In the genomic region with DNA sequence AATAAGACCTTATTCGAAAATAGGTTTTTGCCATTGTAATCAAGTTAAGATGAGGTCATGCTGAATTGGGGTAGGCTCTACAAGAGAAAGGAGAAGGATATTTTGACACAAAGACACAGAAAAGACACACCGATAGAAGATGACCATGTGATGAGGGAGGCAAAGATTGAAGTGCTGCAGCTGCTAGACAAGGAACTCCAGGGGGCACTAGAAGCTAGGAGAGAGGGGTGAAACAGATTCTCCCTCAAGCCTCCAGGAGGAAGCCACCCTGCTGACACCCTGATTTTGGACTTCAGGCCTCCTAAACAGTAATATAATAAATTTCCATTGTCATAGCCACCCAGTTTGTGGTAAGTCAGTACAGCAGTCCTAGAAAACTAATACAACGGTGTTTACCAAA, we compare ENCODE assay signal across 9 cellular contexts.
A peak's percentile ranks its signal among the peaks of the same experiment; 100 is the strongest.
DNase-seq lines count a peak whose midpoint lies in the region; ATAC-seq, FAIRE-seq and TF ChIP-seq lines count a peak whose summit lies in the region.
"Had no signal": no experiment of that assay in that cellular context is flagged by ENCODE, and none has a peak within 500 bp of the region (broad histone marks: within the 10 kb centered on the region; RNA-seq: fewer than 3 reads in every experiment).

No MANE protein-coding gene starts in this region.

- H3K9me3 ChIP-seq in HepG2 (ENCODE audit: low read length) (no peaks in the 10 kb centered on the region; the same call in 1 of the 2 replicates), body of pancreas (no peaks in the 10 kb centered on the region)
- H3K9me3 ChIP-seq: left ventricle myocardium inferior had no signal

- POLR2A ChIA-PET in HepG2 (lab: Yijun Ruan, JAX) = no interaction called here

- CTCF ChIA-PET in HepG2 (lab: Yijun Ruan, JAX; ENCODE audit: low intra/inter-chr PET ratio, low total read pairs) = no interaction called here

- ATAC-seq in SK-N-SH treated with all-trans-retinoic acid at 6 μM for 48 hours (peak; percentile 49; the same call in 1 of the 3 replicates), HepG2 (peak; percentile 66), GM18858 (IDR thresholded peaks at IDR 0.05; ENCODE audit: unreplicated experiment) (no peak), GM21717 (IDR thresholded peaks at IDR 0.05; ENCODE audit: unreplicated experiment) (no peak), body of pancreas (no peak)

- H3K4me3 ChIP-seq in GM12865 (ENCODE audit: low read depth, low read length) = no peak overlapping the region
- H3K4me3 ChIP-seq in HepG2 (replicated peaks in 1 of 3; ENCODE audit: insufficient read depth in 1 of 3, low read depth in 2 of 3, low read length in 3 of 3) = no peak overlapping the region
- no peak overlapping the region for H3K4me3 ChIP-seq in body of pancreas
- H3K4me3 ChIP-seq: left ventricle myocardium inferior had no signal

- H3K4me2 ChIP-seq in HepG2 (ENCODE audit: low read depth, low read length) = no peak overlapping the region

- H3K4me1 ChIP-seq in HepG2 (ENCODE audit: insufficient read depth, low read length) (no peaks in the 10 kb centered on the region), body of pancreas (no peaks in the 10 kb centered on the region)
- H3K4me1 ChIP-seq: left ventricle myocardium inferior had no signal

- H3K27me3 ChIP-seq in HepG2 (ENCODE audit: control insufficient read depth in 1 of 2, insufficient read depth in 2 of 2, low read length in 2 of 2) = no peaks in the 10 kb centered on the region
- H3K27me3 ChIP-seq in body of pancreas = no peaks in the 10 kb centered on the region

- no peak overlapping the region for H2AFZ ChIP-seq in HepG2 (ENCODE audit: low read length)

- H3K36me3 ChIP-seq in HepG2 (replicated peaks in 1 of 2; ENCODE audit: control insufficient read depth in 1 of 2, insufficient read depth in 2 of 2, low read length in 2 of 2) (no peaks in the 10 kb centered on the region), body of pancreas (replicated peaks in 1 of 2; ENCODE audit: insufficient read depth in 1 of 2, low read depth in 2 of 2) (no peaks in the 10 kb centered on the region)
- H3K36me3 ChIP-seq: left ventricle myocardium inferior had no signal

- intact Hi-C loops in HepG2 (cut with micrococcal nuclease; ENCODE audit: unreplicated experiment) = loop anchor here (10.0 kb wide), 1 partner anchor 128 kb away; no protein-coding TSS in a partner anchor
- intact Hi-C loops in body of pancreas (cut with DNase I) = no loop called here

- in situ Hi-C loops in HepG2 (cut with HindIII; ENCODE audit: extremely low pct_ligation_motif_present, low pct_unique_long_range_greater_than_20kb) = no loop called here

- no TSS peak for BruUV-seq in HepG2 (replicated peaks; lab: Mats Ljungman, UMichigan)

- H3K9ac ChIP-seq in HepG2 (ENCODE audit: insufficient read depth, low read depth, low read length) = no peak overlapping the region

- H3K27ac ChIP-seq in HepG2 (ENCODE audit: extremely low read length, insufficient read depth, low read length) (no peak overlapping the region), body of pancreas (no peak overlapping the region)
- H3K27ac ChIP-seq: left ventricle myocardium inferior had no signal

- no peak for TF ChIP-seq POLR2A in HepG2 (IDR thresholded peaks at IDR 0.05; ENCODE audit: insufficient read depth in 1 of 2, low read depth in 2 of 2, low read length in 2 of 2)
- TF ChIP-seq POLR2A in body of pancreas (IDR thresholded peaks at IDR 0.05) = no peak

- TF ChIP-seq CTCF in GM12865 (IDR thresholded peaks at IDR 0.05; ENCODE audit: insufficient read depth, low read depth, low read length, missing control alignments) (peak; percentile 52), HepG2 (CRISPR knock-in tag; IDR thresholded peaks at IDR 0.05) (peak; percentile 40), body of pancreas (IDR thresholded peaks at IDR 0.05) (peak in 3 of 7 experiments; percentile 33 to 47 (median 38))

- DNase-seq in GM12865 (ENCODE audit: low read depth) (peak; percentile 73), HK-2 (ENCODE audit: unreplicated experiment) (peak; percentile 10), HepG2 (ENCODE audit: low spot score) (no peak), body of pancreas (no peak), kidney glomerular epithelial cell (lab: John Stamatoyannopoulos, UW) (no peak)
- DNase-seq: left ventricle myocardium inferior had no signal

- no peak for FAIRE-seq in HepG2 (lab: Jason Lieb, UNC)

- 27% methylated on average over 3 of the region's 3 CpGs for WGBS in HepG2 (ENCODE audit: low lambda C conversion rate)
- 88 to 90% methylated on average over 3 of the region's 3 CpGs for WGBS in body of pancreas, 2 donors

- TF ChIP-seq RAD21 in HepG2 (CRISPR knock-in tag; IDR thresholded peaks at IDR 0.05) = no peak

- H4K20me1 ChIP-seq in HepG2 (ENCODE audit: insufficient read depth, low read length) = no peaks in the 10 kb centered on the region

- TF ChIP-seq EP300 in HepG2 (IDR thresholded peaks at IDR 0.05; ENCODE audit: low read depth in 2 of 2, low read length in 2 of 2) = no peak
- TF ChIP-seq EP300 in HepG2 (CRISPR knock-in tag; IDR thresholded peaks at IDR 0.05; ENCODE audit: borderline replicate concordance) = no peak

- H3K79me2 ChIP-seq in HepG2 (ENCODE audit: insufficient read depth, low read length) = no peaks in the 10 kb centered on the region

TF ChIP-seq in SK-N-SH treated with all-trans-retinoic acid at 6 μM for 48 hours, 23 proteins besides CTCF, POLR2A, EP300 and RAD21 (continues in another document):
- TF ChIP-seq ZFP3 (CRISPR knock-in tag; IDR thresholded peaks at IDR 0.05) = no peak
- TF ChIP-seq ISL1 (CRISPR knock-in tag; IDR thresholded peaks at IDR 0.05) = no peak
- TF ChIP-seq ZNF565 (CRISPR knock-in tag; conservative IDR thresholded peaks at IDR 0.05; ENCODE audit: low read depth) = no peak
- no peak for TF ChIP-seq BACH2 (CRISPR knock-in tag; IDR thresholded peaks at IDR 0.05; ENCODE audit: borderline replicate concordance)
- no peak for TF ChIP-seq RARB (CRISPR knock-in tag; IDR thresholded peaks at IDR 0.05)
- no peak for TF ChIP-seq OSR1 (CRISPR knock-in tag; IDR thresholded peaks at IDR 0.05)
- TF ChIP-seq, protein P1, sequence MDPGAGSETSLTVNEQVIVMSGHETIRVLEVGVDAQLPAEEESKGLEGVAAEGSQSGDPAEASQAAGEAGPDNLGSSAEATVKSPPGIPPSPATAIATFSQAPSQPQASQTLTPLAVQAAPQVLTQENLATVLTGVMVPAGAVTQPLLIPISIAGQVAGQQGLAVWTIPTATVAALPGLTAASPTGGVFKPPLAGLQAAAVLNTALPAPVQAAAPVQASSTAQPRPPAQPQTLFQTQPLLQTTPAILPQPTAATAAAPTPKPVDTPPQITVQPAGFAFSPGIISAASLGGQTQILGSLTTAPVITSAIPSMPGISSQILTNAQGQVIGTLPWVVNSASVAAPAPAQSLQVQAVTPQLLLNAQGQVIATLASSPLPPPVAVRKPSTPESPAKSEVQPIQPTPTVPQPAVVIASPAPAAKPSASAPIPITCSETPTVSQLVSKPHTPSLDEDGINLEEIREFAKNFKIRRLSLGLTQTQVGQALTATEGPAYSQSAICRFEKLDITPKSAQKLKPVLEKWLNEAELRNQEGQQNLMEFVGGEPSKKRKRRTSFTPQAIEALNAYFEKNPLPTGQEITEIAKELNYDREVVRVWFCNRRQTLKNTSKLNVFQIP (CRISPR knock-in tag; IDR thresholded peaks at IDR 0.05; ENCODE audit: borderline replicate concordance, low read depth) = no peak
- no peak for TF ChIP-seq ZNF70 (CRISPR knock-in tag; IDR thresholded peaks at IDR 0.05)

TF ChIP-seq in HepG2, 621 proteins besides CTCF, POLR2A, EP300 and RAD21:
- TF ChIP-seq ATF7 (IDR thresholded peaks at IDR 0.05) (0 out of 2 replicates have a peak, but pooled peaks have one; percentile 21), ATF7 (CRISPR knock-in tag; IDR thresholded peaks at IDR 0.05) (no peak), STAG1 (CRISPR knock-in tag; IDR thresholded peaks at IDR 0.05) (peak; percentile 42), SMC3 (IDR thresholded peaks at IDR 0.05; ENCODE audit: low read length) (peak; percentile 35; the same call in 1 of the 2 replicates), TCF12 (IDR thresholded peaks at IDR 0.05) (no peak), TCF12 (CRISPR knock-in tag; IDR thresholded peaks at IDR 0.05) (no peak), ZBTB7B (CRISPR knock-in tag; IDR thresholded peaks at IDR 0.05) (no peak)
- TF ChIP-seq, protein P2, sequence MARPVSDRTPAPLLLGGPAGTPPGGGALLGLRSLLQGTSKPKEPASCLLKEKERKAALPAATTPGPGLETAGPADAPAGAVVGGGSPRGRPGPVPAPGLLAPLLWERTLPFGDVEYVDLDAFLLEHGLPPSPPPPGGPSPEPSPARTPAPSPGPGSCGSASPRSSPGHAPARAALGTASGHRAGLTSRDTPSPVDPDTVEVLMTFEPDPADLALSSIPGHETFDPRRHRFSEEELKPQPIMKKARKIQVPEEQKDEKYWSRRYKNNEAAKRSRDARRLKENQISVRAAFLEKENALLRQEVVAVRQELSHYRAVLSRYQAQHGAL (CRISPR knock-in tag; IDR thresholded peaks at IDR 0.05; ENCODE audit: not compliant biosample characterization) = no peak
- TF ChIP-seq, protein P3, sequence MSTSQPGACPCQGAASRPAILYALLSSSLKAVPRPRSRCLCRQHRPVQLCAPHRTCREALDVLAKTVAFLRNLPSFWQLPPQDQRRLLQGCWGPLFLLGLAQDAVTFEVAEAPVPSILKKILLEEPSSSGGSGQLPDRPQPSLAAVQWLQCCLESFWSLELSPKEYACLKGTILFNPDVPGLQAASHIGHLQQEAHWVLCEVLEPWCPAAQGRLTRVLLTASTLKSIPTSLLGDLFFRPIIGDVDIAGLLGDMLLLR (CRISPR knock-in tag; IDR thresholded peaks at IDR 0.05) = no peak

Comparison
In these comparisons a context has a peak if more than half of its experiments do, and no peak if none do; other contexts are left out.
1. DNase-seq: peak in GM12865 (single experiment) and HK-2 (single experiment); none in HepG2 (single experiment), body of pancreas (0 of 4) and kidney glomerular epithelial cell (single experiment).
2. ATAC-seq: peak in SK-N-SH treated with all-trans-retinoic acid at 6 μM for 48 hours (single experiment) and HepG2 (single experiment); none in GM18858 (single experiment), GM21717 (single experiment) and body of pancreas (single experiment).